ENCODE assay signal across 31 cellular contexts in the genomic region with DNA sequence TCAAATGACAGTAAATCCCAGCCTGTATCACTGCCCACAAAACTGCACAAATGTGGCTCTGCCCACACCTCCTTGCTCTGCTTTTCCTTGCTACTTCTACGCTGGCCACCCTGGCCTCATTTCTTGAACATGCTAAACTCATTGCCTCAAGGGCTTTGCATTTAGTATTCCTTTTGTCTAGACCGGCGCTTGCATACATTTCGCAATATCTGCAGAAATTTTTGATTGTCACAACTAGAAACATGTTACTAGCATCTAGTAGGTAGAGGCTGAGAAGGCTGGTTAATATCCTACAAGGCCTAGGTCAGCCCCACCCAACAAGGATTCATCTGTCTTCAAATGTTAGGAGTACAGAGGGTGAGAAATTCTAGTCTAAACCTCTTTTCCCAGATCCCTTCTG.
"Had no signal": no experiment of that assay in that cellular context is flagged by ENCODE, and none has a peak within 500 bp of the region (broad histone marks: within the 10 kb centered on the region; RNA-seq: fewer than 3 reads in every experiment).

No MANE protein-coding gene starts in this region.

- H3K9me3 ChIP-seq: adrenal gland, colonic mucosa had no signal

- H3K4me3 ChIP-seq: adrenal gland, cardiac muscle cell, colonic mucosa had no signal

- ATAC-seq: activated CD8-positive, alpha-beta T cell treated with anti-CD3 and anti-CD28 coated beads for 36 hours; activated naive CD4-positive, alpha-beta T cell treated with anti-CD3 and anti-CD28 coated beads, Interleukin-2, amount 50 U/mL, for 72 hours; activated T-cell treated with anti-CD3 and anti-CD28 coated beads, Interleukin-2, amount 50 U/mL, for 4 hours; activated T-cell treated with anti-CD3 and anti-CD28 coated beads, Interleukin-2, amount 50 U/mL, for 72 hours; activated T-helper 17 cell treated with anti-CD3 and anti-CD28 coated beads, Interleukin-2, amount 50 U/mL, for 72 hours had no signal

- H3K27me3 ChIP-seq: adrenal gland, cardiac muscle cell, colonic mucosa had no signal

- DNase-seq: activated B cell treated with CpG ODN at 0.5 μM for 24 hours; activated CD4-positive, alpha-beta memory T cell treated with anti-CD3 and anti-CD28 coated beads for 36 hours; activated CD4-positive, alpha-beta T cell treated with anti-CD3 and anti-CD28 coated beads for 4 hours; activated CD4-positive, alpha-beta T cell treated with anti-CD3 and anti-CD28 coated beads, Interleukin-2, amount 10 ng/mL, durations not matched to agents 24 days and 14 days; activated CD4-positive, alpha-beta T cell treated with anti-CD3 and anti-CD28 coated beads, Interleukin-2, amount 50 U/mL, for 1 hour; activated CD4-positive, alpha-beta T cell treated with anti-CD3 and anti-CD28 coated beads, Interleukin-2, amount 50 U/mL, for 4 hours; activated CD4-positive, CD25-positive, alpha-beta regulatory T cell treated with anti-CD3 and anti-CD28 coated beads, Interleukin-2, amount 50 U/mL, for 72 hours; activated CD8-positive, alpha-beta memory T cell treated with anti-CD3 and anti-CD28 coated beads, Interleukin-2, amount 50 U/mL, for 4 hours; activated CD8-positive, alpha-beta T cell treated with anti-CD3 and anti-CD28 coated beads for 36 hours; activated effector memory CD4-positive, alpha-beta T cell treated with anti-CD3 and anti-CD28 coated beads, Interleukin-2, amount 50 U/mL, for 16 hours; activated gamma-delta T cell treated with Interleukin-2 at 50 U/mL for 16 hours; activated naive CD4-positive, alpha-beta T cell; activated naive CD4-positive, alpha-beta T cell treated with anti-CD3 and anti-CD28 coated beads for 36 hours; activated naive CD4-positive, alpha-beta T cell treated with anti-CD3 and anti-CD28 coated beads, Interleukin-2, amount 50 U/mL, for 16 hours; activated naive CD8-positive, alpha-beta T cell treated with anti-CD3 and anti-CD28 coated beads for 36 hours; activated T-cell treated with anti-CD3 and anti-CD28 coated beads for 4 hours; activated T-cell treated with anti-CD3 and anti-CD28 coated beads, Interleukin-2, amount 50 U/mL, for 1 hour; activated T-cell treated with anti-CD3 and anti-CD28 coated beads, Interleukin-2, amount 50 U/mL, for 4 hours; activated T-cell treated with anti-CD3 and anti-CD28 coated beads, Interleukin-2, amount 50 U/mL, for 72 hours; adrenal gland; amniotic stem cell; aorta; caudate nucleus; cerebellar nuclear complex; colonic mucosa; T-helper 2 cell; T-helper 9 cell had no signal

- H3K27ac ChIP-seq: adrenal gland, cardiac muscle cell, colonic mucosa, VCaP had no signal

- H3K4me1 ChIP-seq: adrenal gland, colonic mucosa had no signal

- H3K36me3 ChIP-seq: adrenal gland, cardiac muscle cell, colonic mucosa had no signal
